Comparison of ENCODE assay signal across 1 cellular context in genomic region chr17:35713069-35713728, GRCh38.
TF ChIP-seq lines count a peak whose summit lies in the region.

No MANE protein-coding gene starts in this region.

TF ChIP-seq in WTC11, 78 proteins besides CTCF, POLR2A, EP300 and RAD21 (continued from another document):
- TF ChIP-seq ATF6 (CRISPR knock-in tag; IDR thresholded peaks at IDR 0.05), result no peak
- TF ChIP-seq ETV6 (CRISPR knock-in tag; IDR thresholded peaks at IDR 0.05), result no peak
- TF ChIP-seq GABPB1 (CRISPR knock-in tag; IDR thresholded peaks at IDR 0.05), result no peak
- TF ChIP-seq CREB1 (CRISPR knock-in tag; IDR thresholded peaks at IDR 0.05), result no peak
- TF ChIP-seq ZNF425 (CRISPR knock-in tag; conservative IDR thresholded peaks at IDR 0.05), result no peak
- no peak for TF ChIP-seq ZNF532 (CRISPR knock-in tag; IDR thresholded peaks at IDR 0.05; ENCODE audit: borderline replicate concordance)
TF ChIP-seq in WTC11: peak in this region for 0.
